9 cellular contexts compared by ENCODE assay signal in genomic region chr3:192467230-192468186, GRCh38.
DNase-seq lines count a peak whose midpoint lies in the region; ATAC-seq, FAIRE-seq and TF ChIP-seq lines count a peak whose summit lies in the region.
"Had no signal": no experiment of that assay in that cellular context is flagged by ENCODE, and none has a peak within 500 bp of the region (broad histone marks: within the 10 kb centered on the region; RNA-seq: fewer than 3 reads in every experiment).

No MANE protein-coding gene starts in this region.

- no peak for FAIRE-seq in pancreas (lab: Jason Lieb, UNC)

- H3K27me3 ChIP-seq in HL-60 (ENCODE audit: insufficient read depth, poor library complexity, severe bottlenecking) (no peaks in the 10 kb centered on the region), pancreas (no peaks in the 10 kb centered on the region), MG63 (peaks cover 34% of the 10 kb centered on the region)

- peak; percentile 91 for ATAC-seq in GM21447 (IDR thresholded peaks at IDR 0.05; ENCODE audit: unreplicated experiment)
- peak; percentile 54 to 81 for ATAC-seq in activated T-cell treated with anti-CD3 and anti-CD28 coated beads, Interleukin-2, amount 50 U/mL, for 4 hours
- peak; percentile 85 to 100 (median 98) for ATAC-seq in pancreas

- H3K4me1 Mint-ChIP-seq in activated T-cell treated with anti-CD3 and anti-CD28 coated beads, Interleukin-2, amount 50 U/mL, for 4 hours (ENCODE audit: low read depth), result no peaks in the 10 kb centered on the region

- WGBS in pancreas, 2 donors, result 31 to 34% methylated on average over 13 of the region's 13 CpGs

- no peaks in the 10 kb centered on the region for H3K36me3 Mint-ChIP-seq in activated T-cell treated with anti-CD3 and anti-CD28 coated beads, Interleukin-2, amount 50 U/mL, for 4 hours (ENCODE audit: insufficient read depth)

- H3K36me3 ChIP-seq in pancreas (no peaks in the 10 kb centered on the region), MG63 (no peaks in the 10 kb centered on the region)

- H3K9me3 ChIP-seq in pancreas, result no peaks in the 10 kb centered on the region
- no peaks in the 10 kb centered on the region for H3K9me3 ChIP-seq in MG63

- intact Hi-C loops in pancreas (cut with DNase I), result loop anchor here in 1 of 3 donors (10.0 kb wide), 1 partner anchor 337 kb away; no protein-coding TSS in a partner anchor

- H3K9me3 Mint-ChIP-seq in activated T-cell treated with anti-CD3 and anti-CD28 coated beads, Interleukin-2, amount 50 U/mL, for 4 hours, result no peaks in the 10 kb centered on the region
- H3K9me3 Mint-ChIP-seq: dendritic cell treated with granulocyte-macrophage colony-stimulating factor and Interleukin-4, amounts not matched to agents 40 ng/mL and 50 ng/mL, for 4 days had no signal

- no peak overlapping the region for H3K4me3 Mint-ChIP-seq in activated T-cell treated with anti-CD3 and anti-CD28 coated beads, Interleukin-2, amount 50 U/mL, for 4 hours
- H3K4me3 Mint-ChIP-seq: dendritic cell treated with granulocyte-macrophage colony-stimulating factor and Interleukin-4, amounts not matched to agents 40 ng/mL and 50 ng/mL, for 4 days had no signal

- H3K4me3 ChIP-seq in HL-60 (replicated peaks; ENCODE audit: insufficient read depth, low read length), result no peak overlapping the region
- no peak overlapping the region for H3K4me3 ChIP-seq in pancreas
- H3K4me3 ChIP-seq in MG63, result no peak overlapping the region

- peaks cover 13% of the 10 kb centered on the region for H3K27me3 Mint-ChIP-seq in activated T-cell treated with anti-CD3 and anti-CD28 coated beads, Interleukin-2, amount 50 U/mL, for 4 hours (ENCODE audit: low read depth)

- no peak overlapping the region for H3K27ac ChIP-seq in HL-60 (replicated peaks)
- H3K27ac ChIP-seq in pancreas, result no peak overlapping the region

- TF ChIP-seq CTCF in HL-60 (IDR thresholded peaks at IDR 0.05; ENCODE audit: insufficient read depth, low read length) (peak; percentile 76), pancreas (IDR thresholded peaks at IDR 0.05) (peak; percentile 75 to 87 (median 86))

- H3K4me1 ChIP-seq in pancreas, result no peaks in the 10 kb centered on the region

- DNase-seq in Daoy (ENCODE audit: low read depth) (peak; percentile 65), HL-60 (ENCODE audit: low read depth in 1 of 2, low spot score in 1 of 2) (peak in 1 of 2 experiments; percentile 33), NOMO-1 treated with DMSO at 0.1 percent for 48 hours (lab: John Stamatoyannopoulos, UW; ENCODE audit: unreplicated experiment) (peak; percentile 37), germinal center (ENCODE audit: low spot score) (peak; percentile 19), pancreas (peak in 5 of 6 donors; percentile 36 to 70 (median 52)), MG63 (no peak)
- peak; percentile 30 for DNase-seq in activated T-cell treated with anti-CD3 and anti-CD28 coated beads, Interleukin-2, amount 50 U/mL, for 4 hours
